8 cellular contexts compared by ENCODE assay signal in genomic region chr17:58005728-58006562, GRCh38. TPM values are rescaled to one million over a fixed set of nuclear protein-coding genes. Genes with fewer than 3 reads are reported as not detected.
DNase-seq lines count a peak whose midpoint lies in the region; ATAC-seq, FAIRE-seq and TF ChIP-seq lines count a peak whose summit lies in the region.

No MANE protein-coding gene starts in this region.

- H3K9me3 ChIP-seq in breast epithelium = no peaks in the 10 kb centered on the region
- H3K9me3 ChIP-seq in mucosa of stomach (ENCODE audit: control insufficient read depth, low read length) = no peaks in the 10 kb centered on the region

- intact Hi-C loops in breast epithelium (cut with DNase I; ENCODE audit: low total_unique reads) = no loop called here

- H3K9ac ChIP-seq in mucosa of stomach (ENCODE audit: low read length) = peak overlapping the region; percentile 100

- no peak for TF ChIP-seq CTCF in 22Rv1 (IDR thresholded peaks at IDR 0.05)
- TF ChIP-seq CTCF in breast epithelium (IDR thresholded peaks at IDR 0.05) = no peak

- no peak for ATAC-seq in GM21423 (IDR thresholded peaks at IDR 0.05; ENCODE audit: unreplicated experiment)

- FAIRE-seq in HTR-8/SVneo (lab: Jason Lieb, UNC) = peak; percentile 23

- peak overlapping the region; percentile 96 to 100 (median 97) for H3K4me3 ChIP-seq in breast epithelium
- H3K4me3 ChIP-seq in mucosa of stomach (ENCODE audit: low read length) = peak overlapping the region; percentile 100

- no peaks in the 10 kb centered on the region for H3K36me3 ChIP-seq in breast epithelium
- H3K36me3 ChIP-seq in mucosa of stomach (ENCODE audit: control insufficient read depth, insufficient read depth, low read length) = no peaks in the 10 kb centered on the region

- H3K27me3 ChIP-seq in breast epithelium (no peaks in the 10 kb centered on the region), mucosa of stomach (ENCODE audit: control insufficient read depth, insufficient read depth, low read length) (no peaks in the 10 kb centered on the region)

- peaks cover 7 to 9% of the 10 kb centered on the region in 2 donors for H3K4me1 ChIP-seq in breast epithelium
- peaks cover 17% of the 10 kb centered on the region for H3K4me1 ChIP-seq in mucosa of stomach (ENCODE audit: control insufficient read depth, insufficient read depth, low read length)

- H3K27ac ChIP-seq in 22Rv1 = peak overlapping the region; percentile 98
- H3K27ac ChIP-seq in breast epithelium = peak overlapping the region; percentile 100

- DNase-seq in HTR-8/SVneo (ENCODE audit: insufficient read length, low spot score) = no peak
- DNase-seq in breast epithelium (ENCODE audit: low spot score in 2 of 2) = no peak
- no peak for DNase-seq in UCSD-AML1 (lab: John Stamatoyannopoulos, UW; ENCODE audit: unreplicated experiment)
- no peak for DNase-seq in NCI-H510A treated with DMSO at 0.1 percent for 48 hours (lab: John Stamatoyannopoulos, UW)
- DNase-seq in ureter (ENCODE audit: low spot score) = no peak

- no peak for TF ChIP-seq POLR2A in breast epithelium (IDR thresholded peaks at IDR 0.05)

RNA-seq across cellular contexts. Expression of gene SRSF1, which starts 1.1 kb away (rescaled TPM):
- total RNA-seq in breast epithelium (100 to 1,000 TPM; 176 to 202 (median 185) TPM), ureter (205 TPM)

RNA-seq across cellular contexts. Expression of gene VEZF1, which starts 17.9 kb away (rescaled TPM):
- 10 to 100 TPM; 55.5 to 76.5 (median 66.9) TPM for total RNA-seq in breast epithelium
- total RNA-seq in ureter = 75.6 TPM

RNA-seq across cellular contexts. Expression of gene CUEDC1, which starts 50.7 kb away (rescaled TPM):
- 10 to 100 TPM; 13.0 to 18.0 (median 14.5) TPM for total RNA-seq in breast epithelium
- total RNA-seq in ureter = 36.9 TPM
